ENCODE assay signal across 8 cellular contexts in genomic region chr15:74725241-74725774, GRCh38. TPM values are rescaled to one million over a fixed set of nuclear protein-coding genes. Genes with fewer than 3 reads are reported as not detected.
DNase-seq lines count a peak whose midpoint lies in the region; FAIRE-seq and TF ChIP-seq lines count a peak whose summit lies in the region.

CYP1A1 (minus strand) TSS chr15:74725528; CDS start chr15:74723097, 2,431 bp downstream.

- H3K4me3 ChIP-seq in bronchial epithelial cell (ENCODE audit: low read depth, low read length) (peak within 1 kb of the TSS; percentile 45), lower leg skin (ENCODE audit: low read depth, poor library complexity, severe bottlenecking) (peak within 1 kb of the TSS; percentile 23)

- no peak for TF ChIP-seq POLR2A in lower leg skin (IDR thresholded peaks at IDR 0.05)

- peak; percentile 1 for DNase-seq in NCI-H510A treated with DMSO at 0.1 percent for 48 hours (lab: John Stamatoyannopoulos, UW)
- no peak for DNase-seq in NCI-H510A (lab: John Stamatoyannopoulos, UW)
- peak; percentile 51 for DNase-seq in SW480 (ENCODE audit: low spot score)
- DNase-seq in bronchial epithelial cell (ENCODE audit: low read depth), result peak; percentile 18
- no peak for DNase-seq in lower leg skin (ENCODE audit: low spot score in 2 of 2)
- peak; percentile 56 for DNase-seq in stimulated activated CD8-positive, alpha-beta memory T cell treated with anti-CD3 and anti-CD28 coated beads, Interleukin-4, amount 100 ng/mL, for 48 hours
- DNase-seq in NCI-H2107 (lab: John Stamatoyannopoulos, UW), result no peak
- DNase-seq in SKM-1 treated with dmso at 0.1 percent for 144 hours (lab: John Stamatoyannopoulos, UW; ENCODE audit: unreplicated experiment), result no peak

- WGBS in lower leg skin, 2 donors, result 3 to 4% methylated on average over 8 to 10 of the region's 10 CpGs

- H3K36me3 ChIP-seq in bronchial epithelial cell (ENCODE audit: control insufficient read depth, insufficient read depth, low read length), result no peaks in the 10 kb centered on the region

- intact Hi-C loops in lower leg skin (cut with DNase I; ENCODE audit: low total_unique reads), result no loop called here

- no peak for FAIRE-seq in bronchial epithelial cell (lab: Jason Lieb, UNC)

- peaks cover 6% of the 10 kb centered on the region for H3K27me3 ChIP-seq in bronchial epithelial cell (ENCODE audit: control insufficient read depth, insufficient read depth, low read length)

- TF ChIP-seq CTCF in bronchial epithelial cell (IDR thresholded peaks at IDR 0.05; ENCODE audit: insufficient read depth, low read length, severe bottlenecking) (no peak), lower leg skin (IDR thresholded peaks at IDR 0.05) (no peak)

RNA-seq across cellular contexts. Expression of gene CYP1A1, which starts in this region (rescaled TPM):
- total RNA-seq in bronchial epithelial cell, result 0.26 TPM in 2 replicates
- total RNA-seq in lower leg skin, result 1 to 10 TPM; 3.0 to 6.8 (median 3.6) TPM

Comparison
In these comparisons a context has a peak if more than half of its experiments do, and no peak if none do; other contexts are left out.
1. DNase-seq: peak in NCI-H510A treated with DMSO at 0.1 percent for 48 hours (single experiment), SW480 (single experiment) and stimulated activated CD8-positive, alpha-beta memory T cell treated with anti-CD3 and anti-CD28 coated beads, Interleukin-4, amount 100 ng/mL, for 48 hours (single experiment); none in NCI-H510A (single experiment), lower leg skin (0 of 2), NCI-H2107 (single experiment) and SKM-1 treated with dmso at 0.1 percent for 144 hours (single experiment).
2. Peak in DNase-seq and H3K4me3 ChIP-seq in bronchial epithelial cell; RNA of the gene not detected or under 1 TPM.